In genomic region chr3:123552095-123552714, GRCh38 we compare ENCODE assay signal across 8 cellular contexts. TPM values are rescaled to one million over a fixed set of nuclear protein-coding genes. Genes with fewer than 3 reads are reported as not detected.
DNase-seq lines count a peak whose midpoint lies in the region; ATAC-seq and TF ChIP-seq lines count a peak whose summit lies in the region.

No MANE protein-coding gene starts in this region.

- H3K4me1 ChIP-seq in BE2C = no peaks in the 10 kb centered on the region
- H3K4me1 ChIP-seq in HCT116 (ENCODE audit: control insufficient read depth in 1 of 2, insufficient read depth in 2 of 2, low read length in 2 of 2) = no peaks in the 10 kb centered on the region

- POLR2A ChIA-PET in HCT116 (lab: Charles Lee) = no interaction called here
- POLR2A ChIA-PET in RWPE1 (lab: Yijun Ruan, JAX; ENCODE audit: low non-redundant PET) = no interaction called here

- no TSS peak for BruUV-seq in HCT116 (replicated peaks; lab: Mats Ljungman, UMichigan)

- H3K4me1 Mint-ChIP-seq in glutamatergic neuron (ENCODE audit: low read depth, unreplicated experiment) = no peaks in the 10 kb centered on the region

- H3K9me3 ChIP-seq in BE2C (no peaks in the 10 kb centered on the region), HCT116 (ENCODE audit: control insufficient read depth in 1 of 2, insufficient read depth in 1 of 2, low read depth in 1 of 2, low read length in 2 of 2) (no peaks in the 10 kb centered on the region)

- no peaks in the 10 kb centered on the region for H3K27me3 Mint-ChIP-seq in glutamatergic neuron (ENCODE audit: unreplicated experiment)

- no peaks in the 10 kb centered on the region for H3K27me3 ChIP-seq in BE2C
- H3K27me3 ChIP-seq in HCT116 (ENCODE audit: insufficient read depth, low read length) = no peaks in the 10 kb centered on the region

- no peaks in the 10 kb centered on the region for H4K20me1 ChIP-seq in HCT116 (ENCODE audit: insufficient read depth)

- ATAC-seq in HCT116 (peak; percentile 79), GM18517 (IDR thresholded peaks at IDR 0.05; ENCODE audit: unreplicated experiment) (no peak), HG03095 (IDR thresholded peaks at IDR 0.05; ENCODE audit: unreplicated experiment) (no peak), HG03442 (IDR thresholded peaks at IDR 0.05; ENCODE audit: unreplicated experiment) (no peak)

- DNase-seq in BE2C = no peak
- no peak for DNase-seq in HCT116 (ENCODE audit: low read depth, low spot score)
- DNase-seq in RWPE1 (ENCODE audit: low spot score) = peak; percentile 30
- DNase-seq in glutamatergic neuron = no peak
- no peak for DNase-seq in NCI-H226

- 0 out of 2 replicates have a peak, but pooled peaks cover 9% of the 10 kb centered on the region for H3K79me2 ChIP-seq in HCT116 (ENCODE audit: insufficient read depth, low read length)

- TF ChIP-seq RAD21 in HCT116 (IDR thresholded peaks at IDR 0.05; ENCODE audit: low read depth) = peak; percentile 43; the same call in 1 of the 2 replicates

- peaks cover 1% of the 10 kb centered on the region for H3K9me3 Mint-ChIP-seq in glutamatergic neuron (ENCODE audit: unreplicated experiment)

- no peak for TF ChIP-seq POLR2A in HCT116 (IDR thresholded peaks at IDR 0.05; ENCODE audit: borderline replicate concordance, extremely low read depth, insufficient read depth, insufficient read length)

- no peak overlapping the region for H3K27ac Mint-ChIP-seq in glutamatergic neuron (ENCODE audit: unreplicated experiment)

- no peaks in the 10 kb centered on the region; the same call in 1 of the 2 replicates for H3K36me3 ChIP-seq in BE2C
- peaks cover 0 to 5% of the 10 kb centered on the region in 2 experiments; a peak in 1 of 4 replicates for H3K36me3 ChIP-seq in HCT116 (ENCODE audit: control insufficient read depth in 1 of 2, insufficient read depth in 2 of 2, low read length in 2 of 2)

- H3K36me3 Mint-ChIP-seq in glutamatergic neuron (ENCODE audit: unreplicated experiment) = peaks cover 19% of the 10 kb centered on the region

- no peaks in the 10 kb centered on the region for H3K9me2 ChIP-seq in HCT116 (ENCODE audit: insufficient read depth)

- H3K27ac ChIP-seq in HCT116 (ENCODE audit: low read depth, low read length) = no peak overlapping the region
- no peak overlapping the region for H3K27ac ChIP-seq in RWPE1

- CTCF ChIA-PET in HCT116 (lab: Charles Lee) = no interaction called here
- CTCF ChIA-PET in RWPE1 (lab: Yijun Ruan, JAX) = interaction anchor here (0.6 to 0.7 kb wide), 2 partner anchors 7 to 61 kb away, joined by 3 to 5 read pairs; no protein-coding TSS in a partner anchor

- H3K4me3 Mint-ChIP-seq in glutamatergic neuron (ENCODE audit: unreplicated experiment) = no peak overlapping the region

- intact Hi-C loops in HCT116 (cut with micrococcal nuclease) = no loop called here

- peak; percentile 81 for TF ChIP-seq CTCF in BE2C (IDR thresholded peaks at IDR 0.05; ENCODE audit: low read depth, low read length)
- TF ChIP-seq CTCF in HCT116 (IDR thresholded peaks at IDR 0.05 in 2 of 3, conservative IDR thresholded peaks at IDR 0.05 in 1 of 3; ENCODE audit: borderline replicate concordance in 1 of 3, insufficient read depth in 1 of 3, low read depth in 2 of 3, low read length in 2 of 3) = peak; percentile 46 to 73 (median 64); a peak in 5 of 6 replicates
- TF ChIP-seq CTCF in RWPE1 (conservative IDR thresholded peaks at IDR 0.05; ENCODE audit: low read depth) = no peak; the same call in 1 of the 2 replicates
- TF ChIP-seq CTCF in glutamatergic neuron (IDR thresholded peaks at IDR 0.05; ENCODE audit: partially characterized antibody, unreplicated experiment) = peak; percentile 47

- RAD21 ChIA-PET in HCT116 (lab: Charles Lee; ENCODE audit: low non-redundant PET in 1 of 2, low total read pairs in 2 of 2, uncharacterized antibody in 2 of 2, unreplicated experiment in 2 of 2) = no interaction called here

- H3K4me2 ChIP-seq in HCT116 (ENCODE audit: low read length) = no peak overlapping the region

- H3K4me3 ChIP-seq in BE2C (ENCODE audit: low read depth, low read length) = no peak overlapping the region
- H3K4me3 ChIP-seq in HCT116 (replicated peaks in 1 of 2; ENCODE audit: low read depth in 1 of 2, low read length in 2 of 2) = no peak overlapping the region

- H3K9ac ChIP-seq in HCT116 (ENCODE audit: low read length) = no peak overlapping the region

- H2AFZ ChIP-seq in HCT116 (ENCODE audit: low read depth, low read length, poor library complexity, severe bottlenecking) = no peak overlapping the region

TF ChIP-seq in HCT116, 20 proteins besides CTCF, POLR2A, EP300 and RAD21:
- no peak for TF ChIP-seq MAX (IDR thresholded peaks at IDR 0.05)

RNA-seq across cellular contexts. Expression of gene HACD2, which starts 32.6 kb away (rescaled TPM):
- polyA plus RNA-seq in BE2C (2012; ENCODE audit: insufficient read depth, insufficient read length, low read depth) = 42.2 TPM
- 43.0 TPM for total RNA-seq in HCT116 (2021; ENCODE audit: unreplicated experiment)
- polyA plus RNA-seq in HCT116 (2012) = 11.7 and 16.4 TPM in 2 replicates
- 6.9 TPM for total RNA-seq in glutamatergic neuron (ENCODE audit: unreplicated experiment)
